ENCODE assay signal across 7 cellular contexts in genomic region chr5:13917061-13917460, GRCh38.
"Had no signal": no experiment of that assay in that cellular context is flagged by ENCODE, and none has a peak within 500 bp of the region (broad histone marks: within the 10 kb centered on the region; RNA-seq: fewer than 3 reads in every experiment).

No MANE protein-coding gene starts in this region.

- DNase-seq: GM23248, GOT3, H7, HFFc6, KBM-7 had no signal

- ATAC-seq: HCT116, HepG2 had no signal
